Comparison of ENCODE assay signal across 12 cellular contexts in the genomic region with DNA sequence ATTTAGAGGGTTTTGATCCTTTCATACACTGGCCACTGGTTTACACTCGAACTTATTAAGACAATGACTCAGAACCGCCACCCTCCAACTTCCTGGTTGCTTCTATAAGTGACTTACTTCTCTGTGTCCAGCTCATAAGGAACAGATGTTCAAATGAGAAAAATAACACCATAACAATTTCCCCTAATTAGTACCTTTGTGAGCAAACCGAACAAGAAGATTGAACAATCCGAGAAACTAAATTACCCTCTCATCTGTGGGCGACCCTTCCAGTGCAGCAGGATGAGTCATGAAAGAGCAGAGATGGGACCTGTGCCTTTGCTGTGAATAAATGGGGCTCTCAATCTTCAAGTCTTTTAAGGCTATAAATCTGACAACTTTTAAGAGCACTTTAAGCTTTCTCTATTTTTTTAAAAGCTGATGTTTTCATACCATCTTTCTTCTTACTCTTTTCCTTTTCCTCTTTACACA.
DNase-seq lines count a peak whose midpoint lies in the region; ATAC-seq, FAIRE-seq and TF ChIP-seq lines count a peak whose summit lies in the region.
"Had no signal": no experiment of that assay in that cellular context is flagged by ENCODE, and none has a peak within 500 bp of the region (broad histone marks: within the 10 kb centered on the region; RNA-seq: fewer than 3 reads in every experiment).

No MANE protein-coding gene starts in this region.

- H3K4me1 Mint-ChIP-seq in activated T-helper 2 cell treated with anti-CD3 and anti-CD28 coated beads, Interferon-gamma antibody, Interleukin-2, Interleukin-4, amounts not matched to agents 10 μg/mL and 5 μg/mL and 100 μg/mL, durations not matched to agents 14 hours and 24 hours and 36 hours (ENCODE audit: low read depth) = peaks cover 19% of the 10 kb centered on the region
- no peaks in the 10 kb centered on the region for H3K4me1 Mint-ChIP-seq in endodermal cell
- H3K4me1 Mint-ChIP-seq: WTC11 had no signal

- H3K4me3 Mint-ChIP-seq in activated T-helper 2 cell treated with anti-CD3 and anti-CD28 coated beads, Interferon-gamma antibody, Interleukin-2, Interleukin-4, amounts not matched to agents 10 μg/mL and 5 μg/mL and 100 μg/mL, durations not matched to agents 14 hours and 24 hours and 36 hours (ENCODE audit: low read depth) = no peak overlapping the region
- H3K4me3 Mint-ChIP-seq in endodermal cell = no peak overlapping the region
- H3K4me3 Mint-ChIP-seq: WTC11 had no signal

- FAIRE-seq in HTR-8/SVneo (lab: Jason Lieb, UNC) = peak; percentile 57

- H3K9me3 ChIP-seq in lower lobe of right lung = no peaks in the 10 kb centered on the region
- peaks cover 5% of the 10 kb centered on the region for H3K9me3 ChIP-seq in endodermal cell (ENCODE audit: control insufficient read depth, low read length)

- DNase-seq in DMS53 (lab: John Stamatoyannopoulos, UW) (peak; percentile 97), HTR-8/SVneo (ENCODE audit: insufficient read length, low spot score) (peak; percentile 52), epithelial cell of esophagus (ENCODE audit: low read depth) (peak; percentile 52), lower lobe of right lung (no peak), activated gamma-delta T cell (lab: John Stamatoyannopoulos, UW) (no peak), endodermal cell (no peak)
- no peak for DNase-seq in activated T-helper 2 cell treated with anti-CD3 and anti-CD28 coated beads, Interferon-gamma antibody, Interleukin-2, Interleukin-4, amounts not matched to agents 10 μg/mL and 5 μg/mL and 100 μg/mL, durations not matched to agents 14 hours and 24 hours and 36 hours (ENCODE audit: low spot score)
- DNase-seq: GF-D8 had no signal

- no peaks in the 10 kb centered on the region for H3K36me3 Mint-ChIP-seq in activated T-helper 2 cell treated with anti-CD3 and anti-CD28 coated beads, Interferon-gamma antibody, Interleukin-2, Interleukin-4, amounts not matched to agents 10 μg/mL and 5 μg/mL and 100 μg/mL, durations not matched to agents 14 hours and 24 hours and 36 hours (ENCODE audit: low read depth)
- H3K36me3 Mint-ChIP-seq in endodermal cell (ENCODE audit: low read depth) = no peaks in the 10 kb centered on the region
- H3K36me3 Mint-ChIP-seq: IgD-negative memory B cell, WTC11 had no signal

- H3K9ac ChIP-seq in endodermal cell (ENCODE audit: extremely low read depth, low read length, poor library complexity, severe bottlenecking) = no peak overlapping the region

- H3K27ac Mint-ChIP-seq in activated T-helper 2 cell treated with anti-CD3 and anti-CD28 coated beads, Interferon-gamma antibody, Interleukin-2, Interleukin-4, amounts not matched to agents 10 μg/mL and 5 μg/mL and 100 μg/mL, durations not matched to agents 14 hours and 24 hours and 36 hours = no peak overlapping the region
- no peak overlapping the region for H3K27ac Mint-ChIP-seq in endodermal cell
- H3K27ac Mint-ChIP-seq: IgD-negative memory B cell, WTC11 had no signal

- TF ChIP-seq CTCF in epithelial cell of esophagus (IDR thresholded peaks at IDR 0.05; ENCODE audit: insufficient read depth, low read depth, low read length, missing control alignments) (no peak), lower lobe of right lung (IDR thresholded peaks at IDR 0.05) (no peak), endodermal cell (conservative IDR thresholded peaks at IDR 0.05) (no peak)

- 89 to 100% methylated on average over 3 to 5 of the region's 5 CpGs for WGBS in endodermal cell (ENCODE audit: insufficient coverage in 1 of 2, insufficient read length in 1 of 2), 2 experiments

- H3K36me3 ChIP-seq in lower lobe of right lung (no peaks in the 10 kb centered on the region), endodermal cell (ENCODE audit: control insufficient read depth, insufficient read depth, low read length) (no peaks in the 10 kb centered on the region)

- no peak overlapping the region for H3K27ac ChIP-seq in lower lobe of right lung
- no peak overlapping the region for H3K27ac ChIP-seq in endodermal cell (ENCODE audit: low read depth, low read length)
- H3K27ac ChIP-seq: coronary artery had no signal

- ATAC-seq in GM19467 (IDR thresholded peaks at IDR 0.05; ENCODE audit: unreplicated experiment) (peak; percentile 57), lower lobe of right lung (no peak)
- ATAC-seq: WTC11 had no signal

- no peaks in the 10 kb centered on the region for H3K9me3 Mint-ChIP-seq in activated T-helper 2 cell treated with anti-CD3 and anti-CD28 coated beads, Interferon-gamma antibody, Interleukin-2, Interleukin-4, amounts not matched to agents 10 μg/mL and 5 μg/mL and 100 μg/mL, durations not matched to agents 14 hours and 24 hours and 36 hours
- peaks cover 6% of the 10 kb centered on the region for H3K9me3 Mint-ChIP-seq in endodermal cell

- H3K27me3 ChIP-seq in lower lobe of right lung (ENCODE audit: low read depth) = no peaks in the 10 kb centered on the region
- H3K27me3 ChIP-seq in endodermal cell (ENCODE audit: control insufficient read depth, insufficient read depth, low read length, poor library complexity, severe bottlenecking) = no peaks in the 10 kb centered on the region

- no peaks in the 10 kb centered on the region for H3K4me1 ChIP-seq in lower lobe of right lung
- H3K4me1 ChIP-seq in endodermal cell (ENCODE audit: control insufficient read depth, insufficient read depth, low read length) = no peaks in the 10 kb centered on the region

- no peaks in the 10 kb centered on the region for H3K27me3 Mint-ChIP-seq in activated T-helper 2 cell treated with anti-CD3 and anti-CD28 coated beads, Interferon-gamma antibody, Interleukin-2, Interleukin-4, amounts not matched to agents 10 μg/mL and 5 μg/mL and 100 μg/mL, durations not matched to agents 14 hours and 24 hours and 36 hours (ENCODE audit: low read depth)
- H3K27me3 Mint-ChIP-seq in endodermal cell (ENCODE audit: insufficient read depth) = peaks cover 2% of the 10 kb centered on the region

- intact Hi-C loops in lower lobe of right lung (cut with DNase I) = no loop called here
- intact Hi-C loops in activated T-helper 2 cell treated with anti-CD3 and anti-CD28 coated beads, Interferon-gamma antibody, Interleukin-2, Interleukin-4, amounts not matched to agents 10 μg/mL and 5 μg/mL and 100 μg/mL, durations not matched to agents 14 hours and 24 hours and 36 hours (cut with micrococcal nuclease) = no loop called here

- H3K4me3 ChIP-seq in epithelial cell of esophagus (ENCODE audit: low read length) (no peak overlapping the region), lower lobe of right lung (no peak overlapping the region), endodermal cell (ENCODE audit: low read length) (no peak overlapping the region)
- H3K4me3 ChIP-seq: coronary artery had no signal

Comparison
In these comparisons a context has a peak if more than half of its experiments do, and no peak if none do; other contexts are left out.
1. DNase-seq: peak in DMS53 (single experiment), HTR-8/SVneo (single experiment) and epithelial cell of esophagus (single experiment); none in lower lobe of right lung (single experiment), activated gamma-delta T cell (single experiment), activated T-helper 2 cell treated with anti-CD3 and anti-CD28 coated beads, Interferon-gamma antibody, Interleukin-2, Interleukin-4, amounts not matched to agents 10 μg/mL and 5 μg/mL and 100 μg/mL, durations not matched to agents 14 hours and 24 hours and 36 hours (single experiment) and endodermal cell (single experiment).